7 cellular contexts compared by ENCODE assay signal in the genomic region with DNA sequence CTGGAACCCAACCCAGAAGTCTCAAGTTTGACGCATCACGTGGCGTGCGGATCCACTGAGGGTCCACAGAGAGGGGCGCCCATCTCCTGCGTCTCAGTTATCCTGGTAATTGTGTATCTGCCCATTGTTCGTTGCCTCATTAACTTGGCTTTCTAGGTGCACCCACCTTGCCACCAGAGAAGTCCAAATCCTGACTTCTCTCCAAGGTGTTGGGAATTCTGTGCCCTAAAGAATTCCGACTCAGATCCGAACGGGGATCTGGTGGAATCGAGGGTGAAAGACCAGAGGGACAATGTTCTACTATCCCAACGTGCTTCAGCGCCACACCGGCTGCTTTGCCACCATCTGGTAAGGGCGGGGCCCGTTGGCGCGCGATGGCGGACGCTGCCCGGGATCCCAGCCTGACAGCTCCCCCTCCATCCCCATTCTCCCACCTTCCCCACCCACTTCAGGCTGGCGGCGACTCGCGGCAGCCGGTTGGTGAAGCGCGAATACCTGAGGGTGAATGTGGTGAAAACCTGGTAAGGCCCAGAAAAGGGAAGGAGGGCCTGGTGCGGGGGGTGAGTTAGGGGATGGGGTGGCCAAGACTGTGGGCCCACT. TPM values are rescaled to one million over a fixed set of nuclear protein-coding genes. Genes with fewer than 3 reads are reported as not detected.
DNase-seq lines count a peak whose midpoint lies in the region; FAIRE-seq and TF ChIP-seq lines count a peak whose summit lies in the region.

No MANE protein-coding gene starts in this region.

- peaks cover 0 to 9% of the 10 kb centered on the region in 2 donors for H3K4me1 ChIP-seq in right atrium auricular region
- peaks cover 9 to 14% (median 12%) of the 10 kb centered on the region in 3 donors for H3K4me1 ChIP-seq in skeletal muscle tissue (ENCODE audit: control insufficient read depth in 3 of 3, insufficient read depth in 3 of 3, low read length in 3 of 3)

- H3K9ac ChIP-seq in skeletal muscle tissue (ENCODE audit: low read depth in 1 of 3, low read length in 3 of 3): no peak overlapping the region

- H3K27me3 ChIP-seq in WERI-Rb-1 (ENCODE audit: insufficient read depth, low read depth, severe bottlenecking) (no peaks in the 10 kb centered on the region), right atrium auricular region (no peaks in the 10 kb centered on the region), skeletal muscle tissue (ENCODE audit: control insufficient read depth in 3 of 3, insufficient read depth in 3 of 3, low read length in 3 of 3) (peaks cover 0 to 31% (median 27%) of the 10 kb centered on the region in 3 donors)

- DNase-seq in GM12891 (ENCODE audit: insufficient read length, low spot score) (no peak), WERI-Rb-1 (peak; percentile 49), right atrium auricular region (ENCODE audit: low spot score) (no peak), Kasumi-1 (lab: John Stamatoyannopoulos, UW) (no peak), NCI-H774 (lab: John Stamatoyannopoulos, UW) (no peak), NCI-H2081 (lab: John Stamatoyannopoulos, UW) (no peak)

- H3K9me3 ChIP-seq in WERI-Rb-1 (ENCODE audit: severe bottlenecking) (no peaks in the 10 kb centered on the region), right atrium auricular region (no peaks in the 10 kb centered on the region), skeletal muscle tissue (ENCODE audit: control insufficient read depth in 3 of 3, low read length in 3 of 3) (no peaks in the 10 kb centered on the region)

- no peak for TF ChIP-seq CTCF in WERI-Rb-1 (IDR thresholded peaks at IDR 0.05; ENCODE audit: low read depth, low read length)
- no peak for TF ChIP-seq CTCF in right atrium auricular region (IDR thresholded peaks at IDR 0.05)

- peak; percentile 57 for FAIRE-seq in GM12891 (lab: Jason Lieb, UNC)

- no peak for TF ChIP-seq POLR2A in GM12891 (IDR thresholded peaks at IDR 0.05; ENCODE audit: low read depth, low read length)

- H3K36me3 ChIP-seq in WERI-Rb-1 (peaks cover 48% of the 10 kb centered on the region), right atrium auricular region (peaks cover 11% of the 10 kb centered on the region), skeletal muscle tissue (ENCODE audit: control insufficient read depth in 3 of 3, insufficient read depth in 3 of 3, low read length in 3 of 3) (peaks cover 7 to 9% (median 8%) of the 10 kb centered on the region in 3 donors)

- H3K4me3 ChIP-seq in WERI-Rb-1 (ENCODE audit: low read depth, low read length) (peak overlapping the region; percentile 75), right atrium auricular region (peak overlapping the region; percentile 12 to 40), skeletal muscle tissue (ENCODE audit: low read length in 3 of 3) (peak overlapping the region in 2 of 3 donors; percentile 1 to 54)

- H3K27ac ChIP-seq in WERI-Rb-1 (peak overlapping the region; percentile 90), right atrium auricular region (no peak overlapping the region), skeletal muscle tissue (ENCODE audit: low read depth, low read length) (no peak overlapping the region)

TF ChIP-seq in GM12891, 5 proteins besides CTCF, POLR2A, EP300 and RAD21:
- TF ChIP-seq SPI1 (IDR thresholded peaks at IDR 0.05; ENCODE audit: low read depth, low read length): no peak
- TF ChIP-seq TAF1 (IDR thresholded peaks at IDR 0.05; ENCODE audit: low read depth, low read length): no peak
- no peak for TF ChIP-seq POU2F2 (IDR thresholded peaks at IDR 0.05; ENCODE audit: low read depth, low read length)
- TF ChIP-seq POLR2AphosphoS5 (IDR thresholded peaks at IDR 0.05; ENCODE audit: low read depth, low read length): no peak; the same call in 1 of the 2 replicates
- TF ChIP-seq PAX5 (IDR thresholded peaks at IDR 0.05; ENCODE audit: insufficient read depth, low read length, severe bottlenecking): no peak

RNA-seq across cellular contexts. Expression of gene REC8, which starts 0.5 kb away (rescaled TPM):
- 55.7 TPM for polyA plus RNA-seq in GM12891 (2012; ENCODE audit: low read depth, missing spikeins)
- total RNA-seq in right atrium auricular region (1 to 10 TPM; 3.8 to 5.6 TPM), skeletal muscle tissue (2.1 TPM)

RNA-seq across cellular contexts. Expression of gene IRF9, which starts 11.3 kb away (rescaled TPM):
- 115 TPM for polyA plus RNA-seq in GM12891 (2012; ENCODE audit: low read depth, missing spikeins)
- total RNA-seq in right atrium auricular region (10 to 100 TPM; 29.2 to 33.1 TPM), skeletal muscle tissue (50.6 TPM)

RNA-seq across cellular contexts. Expression of gene IPO4, which starts 16.3 kb away (rescaled TPM):
- polyA plus RNA-seq in GM12891 (2012; ENCODE audit: low read depth, missing spikeins): 37.2 TPM
- 10 to 100 TPM; 12.1 to 15.7 TPM for total RNA-seq in right atrium auricular region
- 32.9 TPM for total RNA-seq in skeletal muscle tissue

RNA-seq across cellular contexts. Expression of gene TM9SF1, which starts 22.9 kb away (rescaled TPM):
- polyA plus RNA-seq in GM12891 (2012; ENCODE audit: low read depth, missing spikeins): 14.7 TPM
- 10 to 100 TPM; 23.5 to 42.7 TPM for total RNA-seq in right atrium auricular region
- total RNA-seq in skeletal muscle tissue: 18.3 TPM

RNA-seq across cellular contexts. Expression of gene RNF31, which starts 25.1 kb away (rescaled TPM):
- 58.3 TPM for polyA plus RNA-seq in GM12891 (2012; ENCODE audit: low read depth, missing spikeins)
- total RNA-seq in right atrium auricular region (10 to 100 TPM; 24.1 to 47.5 TPM), skeletal muscle tissue (33.4 TPM)
